1 cellular context compared by ENCODE assay signal in genomic region chr7:36939816-36940215, GRCh38.
TF ChIP-seq lines count a peak whose summit lies in the region.

No MANE protein-coding gene starts in this region.

TF ChIP-seq in GM23338, 12 proteins besides CTCF, POLR2A, EP300 and RAD21 (continued from another document):
- TF ChIP-seq, protein P1, sequence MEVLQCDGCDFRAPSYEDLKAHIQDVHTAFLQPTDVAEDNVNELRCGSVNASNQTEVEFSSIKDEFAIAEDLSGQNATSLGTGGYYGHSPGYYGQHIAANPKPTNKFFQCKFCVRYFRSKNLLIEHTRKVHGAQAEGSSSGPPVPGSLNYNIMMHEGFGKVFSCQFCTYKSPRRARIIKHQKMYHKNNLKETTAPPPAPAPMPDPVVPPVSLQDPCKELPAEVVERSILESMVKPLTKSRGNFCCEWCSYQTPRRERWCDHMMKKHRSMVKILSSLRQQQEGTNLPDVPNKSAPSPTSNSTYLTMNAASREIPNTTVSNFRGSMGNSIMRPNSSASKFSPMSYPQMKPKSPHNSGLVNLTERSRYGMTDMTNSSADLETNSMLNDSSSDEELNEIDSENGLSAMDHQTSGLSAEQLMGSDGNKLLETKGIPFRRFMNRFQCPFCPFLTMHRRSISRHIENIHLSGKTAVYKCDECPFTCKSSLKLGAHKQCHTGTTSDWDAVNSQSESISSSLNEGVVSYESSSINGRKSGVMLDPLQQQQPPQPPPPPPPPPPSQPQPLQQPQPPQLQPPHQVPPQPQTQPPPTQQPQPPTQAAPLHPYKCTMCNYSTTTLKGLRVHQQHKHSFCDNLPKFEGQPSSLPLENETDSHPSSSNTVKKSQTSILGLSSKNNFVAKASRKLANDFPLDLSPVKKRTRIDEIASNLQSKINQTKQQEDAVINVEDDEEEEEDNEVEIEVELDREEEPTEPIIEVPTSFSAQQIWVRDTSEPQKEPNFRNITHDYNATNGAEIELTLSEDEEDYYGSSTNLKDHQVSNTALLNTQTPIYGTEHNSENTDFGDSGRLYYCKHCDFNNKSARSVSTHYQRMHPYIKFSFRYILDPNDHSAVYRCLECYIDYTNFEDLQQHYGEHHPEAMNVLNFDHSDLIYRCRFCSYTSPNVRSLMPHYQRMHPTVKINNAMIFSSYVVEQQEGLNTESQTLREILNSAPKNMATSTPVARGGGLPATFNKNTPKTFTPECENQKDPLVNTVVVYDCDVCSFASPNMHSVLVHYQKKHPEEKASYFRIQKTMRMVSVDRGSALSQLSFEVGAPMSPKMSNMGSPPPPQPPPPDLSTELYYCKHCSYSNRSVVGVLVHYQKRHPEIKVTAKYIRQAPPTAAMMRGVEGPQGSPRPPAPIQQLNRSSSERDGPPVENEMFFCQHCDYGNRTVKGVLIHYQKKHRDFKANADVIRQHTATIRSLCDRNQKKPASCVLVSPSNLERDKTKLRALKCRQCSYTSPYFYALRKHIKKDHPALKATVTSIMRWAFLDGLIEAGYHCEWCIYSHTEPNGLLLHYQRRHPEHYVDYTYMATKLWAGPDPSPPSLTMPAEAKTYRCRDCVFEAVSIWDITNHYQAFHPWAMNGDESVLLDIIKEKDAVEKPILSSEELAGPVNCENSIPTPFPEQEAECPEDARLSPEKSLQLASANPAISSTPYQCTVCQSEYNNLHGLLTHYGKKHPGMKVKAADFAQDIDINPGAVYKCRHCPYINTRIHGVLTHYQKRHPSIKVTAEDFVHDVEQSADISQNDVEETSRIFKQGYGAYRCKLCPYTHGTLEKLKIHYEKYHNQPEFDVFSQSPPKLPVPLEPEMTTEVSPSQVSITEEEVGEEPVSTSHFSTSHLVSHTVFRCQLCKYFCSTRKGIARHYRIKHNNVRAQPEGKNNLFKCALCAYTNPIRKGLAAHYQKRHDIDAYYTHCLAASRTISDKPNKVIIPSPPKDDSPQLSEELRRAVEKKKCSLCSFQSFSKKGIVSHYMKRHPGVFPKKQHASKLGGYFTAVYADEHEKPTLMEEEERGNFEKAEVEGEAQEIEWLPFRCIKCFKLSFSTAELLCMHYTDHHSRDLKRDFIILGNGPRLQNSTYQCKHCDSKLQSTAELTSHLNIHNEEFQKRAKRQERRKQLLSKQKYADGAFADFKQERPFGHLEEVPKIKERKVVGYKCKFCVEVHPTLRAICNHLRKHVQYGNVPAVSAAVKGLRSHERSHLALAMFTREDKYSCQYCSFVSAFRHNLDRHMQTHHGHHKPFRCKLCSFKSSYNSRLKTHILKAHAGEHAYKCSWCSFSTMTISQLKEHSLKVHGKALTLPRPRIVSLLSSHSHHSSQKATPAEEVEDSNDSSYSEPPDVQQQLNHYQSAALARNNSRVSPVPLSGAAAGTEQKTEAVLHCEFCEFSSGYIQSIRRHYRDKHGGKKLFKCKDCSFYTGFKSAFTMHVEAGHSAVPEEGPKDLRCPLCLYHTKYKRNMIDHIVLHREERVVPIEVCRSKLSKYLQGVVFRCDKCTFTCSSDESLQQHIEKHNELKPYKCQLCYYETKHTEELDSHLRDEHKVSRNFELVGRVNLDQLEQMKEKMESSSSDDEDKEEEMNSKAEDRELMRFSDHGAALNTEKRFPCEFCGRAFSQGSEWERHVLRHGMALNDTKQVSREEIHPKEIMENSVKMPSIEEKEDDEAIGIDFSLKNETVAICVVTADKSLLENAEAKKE (CRISPR knock-in tag; IDR thresholded peaks at IDR 0.05) = no peak
